8 cellular contexts compared by ENCODE assay signal in genomic region chr19:47305309-47305751, GRCh38. TPM values are rescaled to one million over a fixed set of nuclear protein-coding genes. Genes with fewer than 3 reads are reported as not detected.
DNase-seq lines count a peak whose midpoint lies in the region; ATAC-seq and TF ChIP-seq lines count a peak whose summit lies in the region.

No MANE protein-coding gene starts in this region.

- CTCF ChIA-PET in activated CD4-positive, alpha-beta T cell treated with anti-CD3 and anti-CD28 coated beads, Interleukin-2, amount 10 ng/mL, durations not matched to agents 7 days and 5 days (lab: Charles Lee), result interaction anchor here (0.7 to 1.1 kb wide), 5 partner anchors 44 to 1027 kb away, joined by 3 to 4 read pairs (median 3); partner anchors contain the start of gene DHX34

- peaks cover 5% of the 10 kb centered on the region for H3K27me3 Mint-ChIP-seq in activated CD4-positive, alpha-beta T cell treated with anti-CD3 and anti-CD28 coated beads, Interleukin-2, amount 10 ng/mL, durations not matched to agents 7 days and 5 days

- no peaks in the 10 kb centered on the region for H3K9me3 ChIP-seq in mucosa of descending colon

- no peak overlapping the region for H3K4me3 ChIP-seq in mucosa of descending colon

- DNase-seq in NCI-H2227 (lab: John Stamatoyannopoulos, UW; ENCODE audit: unreplicated experiment) (peak; percentile 61), mucosa of descending colon (peak in 2 of 3 donors; percentile 72 to 75)
- DNase-seq in activated CD4-positive, alpha-beta T cell treated with anti-CD3 and anti-CD28 coated beads, Interleukin-2, amount 10 ng/mL, durations not matched to agents 7 days and 5 days, result peak; percentile 49
- DNase-seq in effector CD4-positive, alpha-beta T cell, result peak; percentile 57
- DNase-seq in stimulated activated CD8-positive, alpha-beta memory T cell treated with anti-CD3 and anti-CD28 coated beads, Interleukin-7, amount 100 ng/mL, for 1 hour (ENCODE audit: low read depth in 2 of 2), result peak; percentile 26 to 41

- peaks cover 8% of the 10 kb centered on the region for H3K4me1 Mint-ChIP-seq in activated CD4-positive, alpha-beta T cell treated with anti-CD3 and anti-CD28 coated beads, Interleukin-2, amount 10 ng/mL, durations not matched to agents 7 days and 5 days

- intact Hi-C loops in mucosa of descending colon (cut with DNase I, micrococcal nuclease), result no loop called here

- no peak overlapping the region for H3K27ac Mint-ChIP-seq in activated CD4-positive, alpha-beta T cell treated with anti-CD3 and anti-CD28 coated beads, Interleukin-2, amount 10 ng/mL, durations not matched to agents 7 days and 5 days

- no peaks in the 10 kb centered on the region for H3K4me1 ChIP-seq in mucosa of descending colon (ENCODE audit: low read depth)

- peak; percentile 91 for ATAC-seq in mucosa of descending colon
- ATAC-seq in GM18868 (IDR thresholded peaks at IDR 0.05; ENCODE audit: unreplicated experiment), result no peak

- H3K4me3 Mint-ChIP-seq in activated CD4-positive, alpha-beta T cell treated with anti-CD3 and anti-CD28 coated beads, Interleukin-2, amount 10 ng/mL, durations not matched to agents 7 days and 5 days, result no peak overlapping the region

- POLR2A ChIA-PET in activated CD4-positive, alpha-beta T cell treated with anti-CD3 and anti-CD28 coated beads, Interleukin-2, amount 10 ng/mL, durations not matched to agents 7 days and 5 days (lab: Charles Lee), result no interaction called here

- no peaks in the 10 kb centered on the region for H3K36me3 ChIP-seq in mucosa of descending colon (ENCODE audit: low read depth)

- peak; percentile 99 for TF ChIP-seq CTCF in 22Rv1 (IDR thresholded peaks at IDR 0.05)
- peak; percentile 95 for TF ChIP-seq CTCF in GM12874 (IDR thresholded peaks at IDR 0.05; ENCODE audit: insufficient read depth, low read depth, low read length)
- peak; percentile 95 for TF ChIP-seq CTCF in mucosa of descending colon (IDR thresholded peaks at IDR 0.05)

- H3K27ac ChIP-seq in 22Rv1, result peak overlapping the region; percentile 55

- H3K9me3 Mint-ChIP-seq in activated CD4-positive, alpha-beta T cell treated with anti-CD3 and anti-CD28 coated beads, Interleukin-2, amount 10 ng/mL, durations not matched to agents 7 days and 5 days, result no peaks in the 10 kb centered on the region

- no peaks in the 10 kb centered on the region for H3K36me3 Mint-ChIP-seq in activated CD4-positive, alpha-beta T cell treated with anti-CD3 and anti-CD28 coated beads, Interleukin-2, amount 10 ng/mL, durations not matched to agents 7 days and 5 days (ENCODE audit: low read depth)

RNA-seq across cellular contexts. Expression of gene C5AR1, which starts 4.3 kb away (rescaled TPM):
- 1 to 10 TPM; 1.0 to 1.2 TPM for total RNA-seq in activated CD4-positive, alpha-beta T cell treated with anti-CD3 and anti-CD28 coated beads, Interleukin-2, amount 10 ng/mL, durations not matched to agents 7 days and 5 days
- total RNA-seq in mucosa of descending colon, result 10 to 100 TPM in 1 of 3 donors, 1 to 10 TPM in 2; 5.1 to 13.5 (median 7.9) TPM

RNA-seq across cellular contexts. Expression of gene C5AR2, which starts 26.6 kb away (rescaled TPM):
- total RNA-seq in activated CD4-positive, alpha-beta T cell treated with anti-CD3 and anti-CD28 coated beads, Interleukin-2, amount 10 ng/mL, durations not matched to agents 7 days and 5 days, result under 1 TPM; 0.25 to 0.37 TPM
- total RNA-seq in mucosa of descending colon, result 1 to 10 TPM in 2 of 3 donors, under 1 TPM in 1; 0.29 to 1.6 (median 1.4) TPM

RNA-seq across cellular contexts. Expression of gene INAFM1, which starts 30.6 kb away (rescaled TPM):
- total RNA-seq in activated CD4-positive, alpha-beta T cell treated with anti-CD3 and anti-CD28 coated beads, Interleukin-2, amount 10 ng/mL, durations not matched to agents 7 days and 5 days, result 10 to 100 TPM; 12.8 to 14.9 TPM
- total RNA-seq in mucosa of descending colon, result 10 to 100 TPM; 14.7 to 28.9 (median 16.7) TPM

RNA-seq across cellular contexts. Expression of gene DHX34, which starts 43.8 kb away (rescaled TPM):
- 10 to 100 TPM; 13.0 TPM for total RNA-seq in activated CD4-positive, alpha-beta T cell treated with anti-CD3 and anti-CD28 coated beads, Interleukin-2, amount 10 ng/mL, durations not matched to agents 7 days and 5 days
- total RNA-seq in mucosa of descending colon, result 10 to 100 TPM in 2 of 3 donors, 1 to 10 TPM in 1; 8.7 to 12.3 (median 11.0) TPM

RNA-seq across cellular contexts. Expression of gene CCDC9, which starts 49.0 kb away (rescaled TPM):
- 10 to 100 TPM; 20.4 to 24.1 TPM for total RNA-seq in activated CD4-positive, alpha-beta T cell treated with anti-CD3 and anti-CD28 coated beads, Interleukin-2, amount 10 ng/mL, durations not matched to agents 7 days and 5 days
- 10 to 100 TPM; 33.3 to 46.9 (median 38.7) TPM for total RNA-seq in mucosa of descending colon
